In genomic region chr3:58594117-58594516, GRCh38 we compare ENCODE assay signal across 8 cellular contexts. TPM values are rescaled to one million over a fixed set of nuclear protein-coding genes. Genes with fewer than 3 reads are reported as not detected.
"Had no signal": no experiment of that assay in that cellular context is flagged by ENCODE, and none has a peak within 500 bp of the region (broad histone marks: within the 10 kb centered on the region; RNA-seq: fewer than 3 reads in every experiment).

No MANE protein-coding gene starts in this region.

- H3K27ac ChIP-seq: HL-60 had no signal

- DNase-seq: IMR-90, KBM-7, KG1 had no signal

- H3K4me3 ChIP-seq: K562 had no signal

- ATAC-seq: K562 had no signal

- FAIRE-seq: HTR-8/SVneo, K562 had no signal

RNA-seq across cellular contexts. Expression of gene FAM107A, which starts 16.9 kb away (rescaled TPM):
- total RNA-seq: IMR-90 had no signal
- polyA plus RNA-seq: IgD-negative memory B cell, IMR-90, K562 had no signal

RNA-seq across cellular contexts. Expression of gene ACOX2, which starts 57.1 kb away (rescaled TPM):
- total RNA-seq: HT-29, K562 had no signal
- polyA plus RNA-seq: IgD-negative memory B cell had no signal
